ENCODE assay signal across 8 cellular contexts in the genomic region with DNA sequence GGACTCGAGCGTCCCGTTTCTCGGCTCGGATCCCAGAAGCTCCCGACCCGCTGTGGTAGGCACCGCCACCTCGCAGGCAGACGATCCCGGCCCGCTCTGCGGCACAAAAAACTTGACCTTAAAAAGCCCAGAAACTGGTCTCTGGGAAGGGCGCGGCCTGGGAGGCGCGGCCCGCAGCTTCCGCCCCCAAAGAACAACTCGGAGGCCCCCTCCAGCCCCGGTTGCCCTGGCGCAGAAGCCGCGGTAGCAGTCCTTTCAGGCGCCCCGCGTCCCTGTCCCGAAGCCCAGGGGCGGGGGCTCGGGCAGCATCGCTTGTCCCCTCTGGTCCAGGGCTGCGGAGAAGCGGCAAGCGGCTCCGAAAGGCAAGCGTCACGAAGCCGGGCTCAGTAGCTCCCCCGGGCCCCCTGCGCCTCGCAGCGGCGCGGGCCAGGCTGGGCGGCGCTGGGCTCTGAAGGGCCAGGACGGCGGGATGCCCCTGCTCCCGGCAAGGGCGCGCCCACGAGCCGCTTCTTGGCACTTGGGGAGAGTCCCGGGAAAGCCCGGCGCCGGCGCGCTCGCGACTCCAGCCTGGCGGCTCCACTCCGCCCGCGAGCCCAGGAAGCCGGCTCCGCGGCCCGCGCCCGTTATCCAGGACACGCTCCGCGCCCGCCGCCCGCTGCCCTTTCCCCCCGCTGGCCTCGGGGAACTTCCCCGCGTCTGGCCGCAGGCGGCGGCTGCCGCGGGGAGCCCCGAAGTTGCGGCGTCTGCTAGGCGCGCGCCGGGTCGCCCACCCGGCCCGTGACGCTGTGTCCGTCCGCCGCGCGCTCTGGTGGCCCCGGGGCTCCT. TPM values are rescaled to one million over a fixed set of nuclear protein-coding genes. Genes with fewer than 3 reads are reported as not detected.
DNase-seq lines count a peak whose midpoint lies in the region; TF ChIP-seq lines count a peak whose summit lies in the region.

A gene with protein sequence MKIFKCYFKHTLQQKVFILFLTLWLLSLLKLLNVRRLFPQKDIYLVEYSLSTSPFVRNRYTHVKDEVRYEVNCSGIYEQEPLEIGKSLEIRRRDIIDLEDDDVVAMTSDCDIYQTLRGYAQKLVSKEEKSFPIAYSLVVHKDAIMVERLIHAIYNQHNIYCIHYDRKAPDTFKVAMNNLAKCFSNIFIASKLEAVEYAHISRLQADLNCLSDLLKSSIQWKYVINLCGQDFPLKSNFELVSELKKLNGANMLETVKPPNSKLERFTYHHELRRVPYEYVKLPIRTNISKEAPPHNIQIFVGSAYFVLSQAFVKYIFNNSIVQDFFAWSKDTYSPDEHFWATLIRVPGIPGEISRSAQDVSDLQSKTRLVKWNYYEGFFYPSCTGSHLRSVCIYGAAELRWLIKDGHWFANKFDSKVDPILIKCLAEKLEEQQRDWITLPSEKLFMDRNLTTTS (minus strand): TSS at position 98 of the 825 bp plus-strand sequence. CDS start 22,521 bp downstream, outside the sequence.

- DNase-seq in AG08395 (ENCODE audit: low spot score) (peak; percentile 50), H7 (peak; percentile 75), T1000 (lab: John Stamatoyannopoulos, UW) (peak; percentile 59), kidney epithelial cell (ENCODE audit: low read depth) (no peak), NCI-H2171 (lab: John Stamatoyannopoulos, UW) (no peak), H4 (ENCODE audit: low spot score) (no peak)
- DNase-seq in central memory CD4-positive, alpha-beta T cell, result peak; percentile 30
- DNase-seq in stimulated activated CD4-positive, alpha-beta T cell treated with anti-CD3 and anti-CD28 coated beads, Interleukin-4, amount 100 ng/mL, for 1 hour, result peak; percentile 56

- H3K27me3 ChIP-seq in H7 (ENCODE audit: control insufficient read depth, insufficient read depth, low read length) (peaks cover 10% of the 10 kb centered on the region; the same call in 1 of the 2 replicates), kidney epithelial cell (ENCODE audit: control insufficient read depth, insufficient read depth, low read length) (no peaks in the 10 kb centered on the region)

- H3K36me3 ChIP-seq in H7 (replicated peaks; ENCODE audit: control insufficient read depth, insufficient read depth, low read length) (no peaks in the 10 kb centered on the region), kidney epithelial cell (ENCODE audit: control insufficient read depth, insufficient read depth, low read length) (no peaks in the 10 kb centered on the region)

- H3K4me3 ChIP-seq in H7 (ENCODE audit: insufficient read depth, low read depth, low read length) (peak within 1 kb of the TSS; percentile 69), kidney epithelial cell (ENCODE audit: low read depth, low read length) (peak within 1 kb of the TSS; percentile 75)

- TF ChIP-seq CTCF in kidney epithelial cell (IDR thresholded peaks at IDR 0.05; ENCODE audit: insufficient read depth, low read length, poor library complexity, severe bottlenecking), result no peak

RNA-seq across cellular contexts. Expression of the gene that starts here (rescaled TPM):
- total RNA-seq in H7 (2014; rRNA removed; shearing (Covaris generic)), result 2.4 and 4.1 TPM in 2 replicates
- 3.2 and 3.8 TPM in 2 replicates for total RNA-seq in kidney epithelial cell
- 0.06 and 0.12 TPM in 2 replicates for total RNA-seq in H4 (2014; rRNA removed; shearing (Covaris generic))

Comparison
In these comparisons a context has a peak if more than half of its experiments do, and no peak if none do; other contexts are left out.
1. DNase-seq: peak in AG08395 (single experiment), H7 (single experiment), T1000 (single experiment), central memory CD4-positive, alpha-beta T cell (single experiment) and stimulated activated CD4-positive, alpha-beta T cell treated with anti-CD3 and anti-CD28 coated beads, Interleukin-4, amount 100 ng/mL, for 1 hour (single experiment); none in kidney epithelial cell (single experiment), NCI-H2171 (single experiment) and H4 (single experiment).